ENCODE assay signal across 14 cellular contexts in genomic region chr2:847669-848068, GRCh38.
DNase-seq lines count a peak whose midpoint lies in the region; TF ChIP-seq lines count a peak whose summit lies in the region.
"Had no signal": no experiment of that assay in that cellular context is flagged by ENCODE, and none has a peak within 500 bp of the region (broad histone marks: within the 10 kb centered on the region; RNA-seq: fewer than 3 reads in every experiment).

No MANE protein-coding gene starts in this region.

- TF ChIP-seq CTCF in VCaP (conservative IDR thresholded peaks at IDR 0.05) (no peak), progenitor cell of endocrine pancreas (IDR thresholded peaks at IDR 0.05; ENCODE audit: unreplicated experiment) (no peak)

- peak overlapping the region; percentile 41 for H3K27ac ChIP-seq in VCaP
- H3K27ac ChIP-seq: 22Rv1 had no signal

- H3K27me3 Mint-ChIP-seq in progenitor cell of endocrine pancreas: peaks cover 13% of the 10 kb centered on the region

- no peak overlapping the region for H3K27ac Mint-ChIP-seq in progenitor cell of endocrine pancreas
- H3K27ac Mint-ChIP-seq: CD14-positive monocyte; CD8-positive, alpha-beta T cell; HFFc6 had no signal

- no peaks in the 10 kb centered on the region for H3K9me3 Mint-ChIP-seq in progenitor cell of endocrine pancreas (ENCODE audit: low read depth)
- H3K9me3 Mint-ChIP-seq: CD8-positive, alpha-beta T cell had no signal

- peak; percentile 28 for DNase-seq in DMS153 treated with DMSO at 0.1 percent for 48 hours (lab: John Stamatoyannopoulos, UW; ENCODE audit: unreplicated experiment)
- no peak for DNase-seq in DMS153 (lab: John Stamatoyannopoulos, UW)
- peak; percentile 15 for DNase-seq in COLO668 (lab: John Stamatoyannopoulos, UW; ENCODE audit: unreplicated experiment)
- peak; percentile 45 for DNase-seq in NCI-H748 treated with DMSO at 0.1 percent for 48 hours (lab: John Stamatoyannopoulos, UW)
- DNase-seq in epidermal melanocyte (ENCODE audit: insufficient read length, low spot score): no peak
- DNase-seq in NCI-H1436 treated with DMSO at 0.1 percent for 48 hours (lab: John Stamatoyannopoulos, UW): no peak
- DNase-seq in progenitor cell of endocrine pancreas (ENCODE audit: low spot score, unreplicated experiment): no peak
- DNase-seq: Caco-2; CD8-positive, alpha-beta T cell; HCEC 1CT; HFFc6 had no signal

- H3K36me3 Mint-ChIP-seq in progenitor cell of endocrine pancreas (ENCODE audit: insufficient read depth): no peaks in the 10 kb centered on the region
- H3K36me3 Mint-ChIP-seq: CD14-positive monocyte; CD8-positive, alpha-beta T cell had no signal

- H3K4me3 Mint-ChIP-seq in progenitor cell of endocrine pancreas (ENCODE audit: low read depth): no peak overlapping the region
- H3K4me3 Mint-ChIP-seq: CD14-positive monocyte; CD8-positive, alpha-beta T cell; HFFc6 had no signal

- H3K4me1 Mint-ChIP-seq in progenitor cell of endocrine pancreas (ENCODE audit: low read depth): no peaks in the 10 kb centered on the region

Comparison
In these comparisons a context has a peak if more than half of its experiments do, and no peak if none do; other contexts are left out.
1. DNase-seq: peak in DMS153 treated with DMSO at 0.1 percent for 48 hours (single experiment), COLO668 (single experiment) and NCI-H748 treated with DMSO at 0.1 percent for 48 hours (single experiment); none in DMS153 (single experiment), epidermal melanocyte (single experiment), NCI-H1436 treated with DMSO at 0.1 percent for 48 hours (single experiment) and progenitor cell of endocrine pancreas (single experiment).